29 cellular contexts compared by ENCODE assay signal in genomic region chr5:16573401-16573800, GRCh38. TPM values are rescaled to one million over a fixed set of nuclear protein-coding genes. Genes with fewer than 3 reads are reported as not detected.
DNase-seq lines count a peak whose midpoint lies in the region; ATAC-seq, FAIRE-seq and TF ChIP-seq lines count a peak whose summit lies in the region.
"Had no signal": no experiment of that assay in that cellular context is flagged by ENCODE, and none has a peak within 500 bp of the region (broad histone marks: within the 10 kb centered on the region; RNA-seq: fewer than 3 reads in every experiment).

No MANE protein-coding gene starts in this region.

- H3K9me3 ChIP-seq in H1 (ENCODE audit: insufficient read depth in 2 of 2, low read depth in 1 of 2, low read length in 1 of 2) (no peaks in the 10 kb centered on the region), psoas muscle (no peaks in the 10 kb centered on the region)
- H3K9me3 ChIP-seq: heart right ventricle, SJCRH30, thoracic aorta had no signal

- H2BK12ac ChIP-seq in H1 (ENCODE audit: low read depth, low read length), result peak overlapping the region; percentile 44; the same call in 1 of the 2 replicates

- no peak overlapping the region for H4K5ac ChIP-seq in H1 (ENCODE audit: insufficient read length, low read depth, low read length)

- H3K27ac Mint-ChIP-seq in mesothelial cell of epicardium, result no peak overlapping the region
- H3K27ac Mint-ChIP-seq: activated T-helper 1 cell treated with anti-CD3 and anti-CD28 coated beads, Interleukin-12 subunit alpha, Interleukin-12 subunit beta, Interleukin-2, Interleukin-4 antibody, amounts not matched to agents 30 ng/mL and 10 ng/mL and 1 ng/mL, durations not matched to agents 14 hours and 24 hours and 36 hours; effector memory CD8-positive, alpha-beta T cell had no signal

- no peak overlapping the region for H2BK5ac ChIP-seq in H1 (ENCODE audit: low read depth, low read length)

- FAIRE-seq in H1 (lab: Jason Lieb, UNC), result no peak
- FAIRE-seq: bronchial epithelial cell, GM12892, H54 had no signal

- H3K4me1 Mint-ChIP-seq in mesothelial cell of epicardium, result no peaks in the 10 kb centered on the region

- peaks cover 4% of the 10 kb centered on the region for H3K9me3 Mint-ChIP-seq in mesothelial cell of epicardium
- H3K9me3 Mint-ChIP-seq: effector memory CD8-positive, alpha-beta T cell; T-cell had no signal

- H3K27me3 Mint-ChIP-seq in mesothelial cell of epicardium (ENCODE audit: low read depth), result peaks cover 1% of the 10 kb centered on the region
- H3K27me3 Mint-ChIP-seq: effector memory CD8-positive, alpha-beta T cell; T-cell had no signal

- H3K79me2 ChIP-seq in H1 (ENCODE audit: control insufficient read depth in 1 of 2, insufficient read depth in 2 of 2, low read length in 2 of 2), result no peaks in the 10 kb centered on the region

- POLR2A ChIA-PET in H1 (lab: Charles Lee; ENCODE audit: partially characterized antibody), result no interaction called here

- no peak for TF ChIP-seq RAD21 in H1 (IDR thresholded peaks at IDR 0.05 in 1 of 2, conservative IDR thresholded peaks at IDR 0.05 in 1 of 2; ENCODE audit: low read depth in 2 of 2, low read length in 2 of 2)

- H3K4ac ChIP-seq in H1 (replicated peaks; ENCODE audit: insufficient read length, low read depth, low read length), result no peak overlapping the region

- no peak overlapping the region for H3K18ac ChIP-seq in H1 (ENCODE audit: extremely low read depth, low read length)

- no peak overlapping the region for H3K9ac ChIP-seq in H1 (replicated peaks in 1 of 4; ENCODE audit: extremely low read depth in 1 of 4, low read depth in 3 of 4, low read length in 3 of 4)
- H3K9ac ChIP-seq: BLaER1 had no signal

- H2BK20ac ChIP-seq in H1 (ENCODE audit: low read length), result peak overlapping the region; percentile 99; the same call in 1 of the 2 replicates

- no peak for TF ChIP-seq EP300 in H1 (IDR thresholded peaks at IDR 0.05; ENCODE audit: borderline replicate concordance in 1 of 2, low read depth in 2 of 2, low read length in 2 of 2)

- ATAC-seq in psoas muscle, result no peak
- ATAC-seq in HG03135 (IDR thresholded peaks at IDR 0.05; ENCODE audit: unreplicated experiment), result no peak
- ATAC-seq: effector memory CD8-positive, alpha-beta T cell; heart right ventricle had no signal

- intact Hi-C loops in psoas muscle (cut with DNase I), result loop anchor here in 1 of 2 donors (10.0 kb wide), 1 partner anchor 201 kb away; no protein-coding TSS in a partner anchor

- no peak for TF ChIP-seq POLR2A in H1 (IDR thresholded peaks at IDR 0.05; ENCODE audit: control extremely low read depth in 1 of 2, low read depth in 2 of 2, low read length in 2 of 2)

- CTCF ChIA-PET in H1 (lab: Charles Lee; ENCODE audit: partially characterized antibody), result interaction anchor here (3.5 kb wide), 1 partner anchor 21 kb away, joined by 12 read pairs; no protein-coding TSS in a partner anchor

- no peak overlapping the region for H3K4me3 ChIP-seq in H1 (ENCODE audit: extremely low read depth in 1 of 4, insufficient read depth in 2 of 4, low read depth in 3 of 4, low read length in 4 of 4)
- H3K4me3 ChIP-seq in psoas muscle, result no peak overlapping the region
- H3K4me3 ChIP-seq: BLaER1, coronary artery, heart right ventricle, SJCRH30, thoracic aorta had no signal

- peaks cover 1 to 18% (median 10%) of the 10 kb centered on the region in 4 experiments for H3K4me1 ChIP-seq in H1 (replicated peaks in 1 of 4; ENCODE audit: control insufficient read depth in 3 of 4, insufficient read depth in 4 of 4, low read length in 3 of 4)
- peaks cover 14% of the 10 kb centered on the region for H3K4me1 ChIP-seq in psoas muscle
- H3K4me1 ChIP-seq: SJCRH30 had no signal

- H2BK15ac ChIP-seq in H1 (ENCODE audit: low read length), result no peak overlapping the region

- peak overlapping the region; percentile 95 for H4K91ac ChIP-seq in H1 (replicated peaks; ENCODE audit: insufficient read length, low read length)

- no peaks in the 10 kb centered on the region for H3K79me1 ChIP-seq in H1 (ENCODE audit: low read depth, low read length)

- H3K23me2 ChIP-seq in H1 (ENCODE audit: low read depth, low read length), result no peaks in the 10 kb centered on the region

- H2AFZ ChIP-seq in H1 (ENCODE audit: low read length), result no peak overlapping the region

- no peak overlapping the region for H3K14ac ChIP-seq in H1 (ENCODE audit: insufficient read length)

- no peaks in the 10 kb centered on the region for H4K20me1 ChIP-seq in H1 (replicated peaks in 1 of 2; ENCODE audit: control insufficient read depth in 1 of 2, insufficient read depth in 2 of 2, low read length in 2 of 2)

- peaks cover 4% of the 10 kb centered on the region for H3K36me3 Mint-ChIP-seq in mesothelial cell of epicardium

- no peak overlapping the region for H3K4me3 Mint-ChIP-seq in mesothelial cell of epicardium
- H3K4me3 Mint-ChIP-seq: activated T-helper 1 cell treated with anti-CD3 and anti-CD28 coated beads, Interleukin-12 subunit alpha, Interleukin-12 subunit beta, Interleukin-2, Interleukin-4 antibody, amounts not matched to agents 30 ng/mL and 10 ng/mL and 1 ng/mL, durations not matched to agents 14 hours and 24 hours and 36 hours; effector memory CD8-positive, alpha-beta T cell; T-cell had no signal

- H3K36me3 ChIP-seq in H1 (ENCODE audit: control insufficient read depth in 2 of 4, insufficient read depth in 4 of 4, low read length in 3 of 4) (no peaks in the 10 kb centered on the region), psoas muscle (ENCODE audit: insufficient read depth in 1 of 2, low read depth in 1 of 2) (no peaks in the 10 kb centered on the region)
- H3K36me3 ChIP-seq: heart right ventricle, SJCRH30, thoracic aorta had no signal

- TF ChIP-seq CTCF in C4-2B (conservative IDR thresholded peaks at IDR 0.05) (no peak), H1 (IDR thresholded peaks at IDR 0.05; ENCODE audit: control extremely low read depth in 1 of 3, insufficient read depth in 1 of 3, low read depth in 1 of 3, low read length in 3 of 3) (no peak), psoas muscle (IDR thresholded peaks at IDR 0.05) (no peak), mesothelial cell of epicardium (IDR thresholded peaks at IDR 0.05; ENCODE audit: unreplicated experiment) (no peak)

- no peak overlapping the region for H2AK5ac ChIP-seq in H1 (ENCODE audit: low read depth, low read length)

- no peak overlapping the region for H3K23ac ChIP-seq in H1 (ENCODE audit: insufficient read length)

- H3K27ac ChIP-seq in C4-2B (peak overlapping the region; percentile 59), H1 (ENCODE audit: low read depth, low read length) (no peak overlapping the region), psoas muscle (peak overlapping the region; percentile 78)
- H3K27ac ChIP-seq: BLaER1, coronary artery, SJCRH30, thoracic aorta had no signal

- no peak overlapping the region for H3K4me2 ChIP-seq in H1 (ENCODE audit: insufficient read depth in 1 of 2, low read depth in 2 of 2, low read length in 2 of 2)
- H3K4me2 ChIP-seq: BLaER1 had no signal

- H3K27me3 ChIP-seq in H1 (replicated peaks in 1 of 4; ENCODE audit: control insufficient read depth in 3 of 4, extremely low read depth in 1 of 4, insufficient read depth in 3 of 4, low read length in 3 of 4), result no peaks in the 10 kb centered on the region; a peak in 1 of 7 replicates
- no peaks in the 10 kb centered on the region for H3K27me3 ChIP-seq in psoas muscle (ENCODE audit: insufficient read depth in 3 of 3, low read length in 2 of 3)
- H3K27me3 ChIP-seq: BLaER1, heart right ventricle, SJCRH30 had no signal

- DNase-seq in NCI-H146 (lab: John Stamatoyannopoulos, UW) (peak; percentile 52), H1 (ENCODE audit: low read depth in 1 of 2, low spot score in 2 of 2) (no peak), psoas muscle (no peak), mesothelial cell of epicardium (ENCODE audit: low spot score in 2 of 2, unreplicated experiment in 2 of 2) (no peak), SW480 (ENCODE audit: low spot score) (no peak)
- DNase-seq: activated CD4-positive, alpha-beta T cell treated with anti-CD3 and anti-CD28 coated beads, Interleukin-2, amount 50 U/mL, for 4 hours; activated CD8-positive, alpha-beta memory T cell treated with anti-CD3 and anti-CD28 coated beads, Interleukin-2, amount 50 U/mL, for 4 hours; activated naive CD4-positive, alpha-beta T cell treated with anti-CD3 and anti-CD28 coated beads, Interleukin-2, amount 50 U/mL, for 16 hours; amygdala; effector memory CD8-positive, alpha-beta T cell; erythroblast; heart right ventricle; Kasumi-1; MV-4-11; NCI-H187 treated with DMSO at 0.1 percent for 48 hours; NCI-H524 treated with DMSO at 0.1 percent for 48 hours; SJCRH30; stimulated activated CD4-positive, alpha-beta T cell treated with anti-CD3 and anti-CD28 coated beads, Interleukin-15, amount 100 ng/mL, for 24 hours; stimulated activated naive CD4-positive, alpha-beta T cell; T-cell had no signal

- H3K56ac ChIP-seq in H1 (replicated peaks; ENCODE audit: insufficient read length, low read depth, low read length), result no peak overlapping the region

- no peak overlapping the region for H2BK120ac ChIP-seq in H1 (replicated peaks; ENCODE audit: low read depth, low read length)

- 82% methylated on average over 2 of the region's 2 CpGs; no CpG with 5 or more reads in 1 of the 2 experiments for WGBS in H1 (ENCODE audit: extremely low coverage in 1 of 2, insufficient coverage in 1 of 2, insufficient read length in 1 of 2, insufficient replicate concordance in 2 of 2, low coverage in 1 of 2, low lambda C conversion rate in 2 of 2, missing lambda C conversion rate in 1 of 2), 2 experiments
- 73 to 92% (median 91%) methylated on average over 2 of the region's 2 CpGs for whole genome bisulfite sequencing in psoas muscle, 3 donors

- H4K8ac ChIP-seq in H1 (ENCODE audit: extremely low read depth, insufficient read depth, low read length), result no peak overlapping the region

TF ChIP-seq in H1, 55 proteins besides CTCF, POLR2A, EP300 and RAD21 (continues in another document):
- no peak for TF ChIP-seq CHD2 (IDR thresholded peaks at IDR 0.05; ENCODE audit: low read length)
- TF ChIP-seq TBP (IDR thresholded peaks at IDR 0.05; ENCODE audit: low read depth, low read length), result no peak
- TF ChIP-seq BRCA1 (IDR thresholded peaks at IDR 0.05; ENCODE audit: low read depth, low read length), result no peak
- no peak for TF ChIP-seq SP2 (IDR thresholded peaks at IDR 0.05; ENCODE audit: low read length)
- TF ChIP-seq TCF12 (IDR thresholded peaks at IDR 0.05; ENCODE audit: low read depth, low read length), result no peak

RNA-seq across cellular contexts. Expression of gene RETREG1, which starts 43.4 kb away (rescaled TPM):
- total RNA-seq in H1 (2021; fragmentation: NEBNext Ultra II Directional; extraction: Animal tissue kit (Norgen Biotek cat#: 25700)), result 1.9 TPM in 2 replicates
- 0.62 and 1.2 TPM in 2 replicates for polyA plus RNA-seq in H1 (2011; rRNA removed)
- 1.4 TPM for polyA plus RNA-seq in H1 (2011; cell fraction: cytosol; rRNA removed)
- polyA plus RNA-seq in H1 (2011; cell fraction: nucleus; rRNA removed), result 0.98 TPM
- 1.0 to 1.7 TPM (median 1.2 TPM) in 4 replicates for polyA plus RNA-seq in H1 (2012, experiment 1 of 2)
- 0.09 TPM for polyA plus RNA-seq in H1 (2012, experiment 2 of 2)
- polyA plus RNA-seq in H1 (2013, experiment 1 of 2), result 5.1 TPM
- 5.5 TPM for polyA plus RNA-seq in H1 (2013, experiment 2 of 2)
- 1.7 and 2.8 TPM in 2 replicates for polyA minus RNA-seq in H1 (2011; rRNA and poly(A)+ RNA removed)
- polyA minus RNA-seq in H1 (2011; cell fraction: cytosol; rRNA and poly(A)+ RNA removed), result 1.5 TPM
- polyA minus RNA-seq in H1 (2011; cell fraction: nucleus; rRNA and poly(A)+ RNA removed), result 6.9 TPM
- 100 to 1,000 TPM in 3 of 4 donors, 10 to 100 TPM in 1; 63.2 to 252 (median 187) TPM for total RNA-seq in psoas muscle
- polyA plus RNA-seq in psoas muscle, result 100 to 1,000 TPM in 2 of 3 donors, 1 to 10 TPM in 1; 2.1 to 235 (median 191) TPM
- 7.8 to 9.2 TPM (median 8.3 TPM) in 3 replicates for total RNA-seq in mesothelial cell of epicardium
